1 cellular context compared by ENCODE assay signal in genomic region chr10:110625951-110626855, GRCh38.
TF ChIP-seq lines count a peak whose summit lies in the region.

No MANE protein-coding gene starts in this region.

TF ChIP-seq in K562, 482 proteins besides CTCF, POLR2A, EP300 and RAD21 (continued from another document):
- no peak for TF ChIP-seq ID3 (CRISPR knock-in tag; IDR thresholded peaks at IDR 0.05)
- TF ChIP-seq ID3 (tag; IDR thresholded peaks at IDR 0.05): no peak
- TF ChIP-seq ZNF354B (CRISPR knock-in tag; IDR thresholded peaks at IDR 0.05): no peak
- TF ChIP-seq GTF2A2 (tag; IDR thresholded peaks at IDR 0.05): no peak
